ENCODE assay signal across 8 cellular contexts in genomic region chr5:109409844-109410388, GRCh38. TPM values are rescaled to one million over a fixed set of nuclear protein-coding genes. Genes with fewer than 3 reads are reported as not detected.
A peak's percentile ranks its signal among the peaks of the same experiment; 100 is the strongest.
DNase-seq lines count a peak whose midpoint lies in the region; ATAC-seq and TF ChIP-seq lines count a peak whose summit lies in the region.

Gene PJA2, minus strand, starts transcription at chr5:109409974. Its CDS starts 26,541 bp downstream, at chr5:109383433.

- in situ Hi-C loops in GM18951 (cut with MboI; ENCODE audit: low sequenced_read_pairs, unreplicated experiment): no loop called here

- peak within 1 kb of the TSS; percentile 95 to 99 (median 97) for H3K4me3 Mint-ChIP-seq in immature natural killer cell

- peak; percentile 54 for TF ChIP-seq POLR2A in GM18951 (IDR thresholded peaks at IDR 0.05; ENCODE audit: extremely low read depth, insufficient read depth, insufficient read length)

- peaks cover 0 to 5% (median under 1%) of the 10 kb centered on the region in 6 donors for H3K9me3 Mint-ChIP-seq in immature natural killer cell

- peaks cover 46 to 72% of the 10 kb centered on the region in 2 donors for H3K4me1 Mint-ChIP-seq in immature natural killer cell

- DNase-seq in AG08395 (ENCODE audit: low spot score): peak; percentile 98
- DNase-seq in NCI-H345 treated with DMSO at 0.1 percent for 48 hours (lab: John Stamatoyannopoulos, UW; ENCODE audit: unreplicated experiment): peak; percentile 96
- peak; percentile 90 to 93 (median 91) for DNase-seq in activated CD4-positive, CD25-positive, alpha-beta regulatory T cell (lab: John Stamatoyannopoulos, UW)
- peak; percentile 97 for DNase-seq in central memory CD4-positive, alpha-beta T cell
- DNase-seq in immature natural killer cell: peak; percentile 97
- DNase-seq in smooth muscle cell of the brain vasculature (ENCODE audit: low read depth, low spot score): peak; percentile 99

- H3K27me3 Mint-ChIP-seq in immature natural killer cell (ENCODE audit: low read depth in 3 of 3): peaks cover 20 to 25% (median 22%) of the 10 kb centered on the region in 3 donors

- ATAC-seq in HG03280 (IDR thresholded peaks at IDR 0.05; ENCODE audit: unreplicated experiment): peak; percentile 82

- H3K27ac Mint-ChIP-seq in immature natural killer cell: peak within 1 kb of the TSS; percentile 98 to 100 (median 100)

- H3K36me3 Mint-ChIP-seq in immature natural killer cell: peaks cover 3 to 5% (median 4%) of the 10 kb centered on the region in 3 donors

RNA-seq across cellular contexts. Expression of gene PJA2, which starts in this region (rescaled TPM):
- polyA plus RNA-seq in immature natural killer cell: 10 to 100 TPM; 54.1 to 84.0 (median 73.1) TPM

Comparison
In these comparisons a context has a peak if more than half of its experiments do, and no peak if none do; other contexts are left out.
1. Peak in every context shown above with its lines: DNase-seq and ATAC-seq.